Comparison of ENCODE assay signal across 8 cellular contexts in genomic region chr1:201481761-201482493, GRCh38. TPM values are rescaled to one million over a fixed set of nuclear protein-coding genes. Genes with fewer than 3 reads are reported as not detected.
DNase-seq lines count a peak whose midpoint lies in the region; ATAC-seq and TF ChIP-seq lines count a peak whose summit lies in the region.

No MANE protein-coding gene starts in this region.

- no peaks in the 10 kb centered on the region for H3K9me3 Mint-ChIP-seq in activated CD4-positive, alpha-beta memory T cell treated with anti-CD3 and anti-CD28 coated beads for 36 hours

- H3K36me3 ChIP-seq in lower lobe of right lung = peaks cover 39% of the 10 kb centered on the region

- H3K27me3 ChIP-seq in lower lobe of right lung (ENCODE audit: low read depth) = no peaks in the 10 kb centered on the region

- POLR2A ChIA-PET in activated CD4-positive, alpha-beta memory T cell treated with anti-CD3 and anti-CD28 coated beads for 36 hours (lab: Charles Lee) = interaction anchor here (0.9 to 3.4 kb wide), 3 partner anchors 13 to 34 kb away, joined by 4 to 10 read pairs (median 4); partner anchors contain the start of gene PHLDA3

- DNase-seq in C1 segment of cervical spinal cord (lab: John Stamatoyannopoulos, UW) (peak in 13 of 14 donors; percentile 9 to 92 (median 78)), NCI-H69 (lab: John Stamatoyannopoulos, UW) (peak; percentile 89), ecto neural progenitor cell (ENCODE audit: low spot score) (peak; percentile 93), lower lobe of right lung (peak; percentile 90)
- DNase-seq in activated CD4-positive, alpha-beta memory T cell treated with anti-CD3 and anti-CD28 coated beads for 36 hours = peak; percentile 87
- DNase-seq in stimulated activated CD4-positive, alpha-beta T cell treated with anti-CD3 and anti-CD28 coated beads, TNF-alpha, amount 100 ng/mL, for 4 hours (ENCODE audit: low read depth in 3 of 3) = peak; percentile 63 to 70 (median 68)

- peak; percentile 72 for ATAC-seq in GM19324 (IDR thresholded peaks at IDR 0.05; ENCODE audit: low FRiP score, unreplicated experiment)
- ATAC-seq in HG03439 (IDR thresholded peaks at IDR 0.05; ENCODE audit: unreplicated experiment) = peak; percentile 73
- ATAC-seq in lower lobe of right lung = peak; percentile 87 to 91

- H3K9me3 ChIP-seq in lower lobe of right lung = no peaks in the 10 kb centered on the region

- H3K27ac ChIP-seq in lower lobe of right lung = no peak overlapping the region

- TF ChIP-seq CTCF in lower lobe of right lung (IDR thresholded peaks at IDR 0.05) = peak; percentile 96

- peak overlapping the region; percentile 35 for H3K4me3 Mint-ChIP-seq in activated CD4-positive, alpha-beta memory T cell treated with anti-CD3 and anti-CD28 coated beads for 36 hours

- CTCF ChIA-PET in activated CD4-positive, alpha-beta memory T cell treated with anti-CD3 and anti-CD28 coated beads for 36 hours (lab: Charles Lee) = interaction anchor here (0.6 to 6.7 kb wide), 27 partner anchors 10 to 1300 kb away, joined by 3 to 291 read pairs (median 9); partner anchors contain the start of genes CSRP1 and PHLDA3

- peaks cover 22% of the 10 kb centered on the region for H3K4me1 Mint-ChIP-seq in activated CD4-positive, alpha-beta memory T cell treated with anti-CD3 and anti-CD28 coated beads for 36 hours (ENCODE audit: low read depth)

- H3K4me1 ChIP-seq in lower lobe of right lung = peaks cover 35% of the 10 kb centered on the region

- no peak overlapping the region for H3K27ac Mint-ChIP-seq in activated CD4-positive, alpha-beta memory T cell treated with anti-CD3 and anti-CD28 coated beads for 36 hours

- peaks cover 3% of the 10 kb centered on the region for H3K36me3 Mint-ChIP-seq in activated CD4-positive, alpha-beta memory T cell treated with anti-CD3 and anti-CD28 coated beads for 36 hours

- peak overlapping the region; percentile 50 for H3K4me3 ChIP-seq in lower lobe of right lung

- intact Hi-C loops in activated CD4-positive, alpha-beta memory T cell treated with anti-CD3 and anti-CD28 coated beads for 36 hours (cut with micrococcal nuclease) = loop anchor here (1.0 to 2.0 kb wide), 2 partner anchors 31 to 45 kb away; no protein-coding TSS in a partner anchor
- intact Hi-C loops in lower lobe of right lung (cut with DNase I) = loop anchor here (5.0 kb wide), 1 partner anchor 35 kb away; no protein-coding TSS in a partner anchor

- peaks cover 10% of the 10 kb centered on the region for H3K27me3 Mint-ChIP-seq in activated CD4-positive, alpha-beta memory T cell treated with anti-CD3 and anti-CD28 coated beads for 36 hours

RNA-seq across cellular contexts. Expression of gene PHLDA3, which starts 12.9 kb away (rescaled TPM):
- total RNA-seq in activated CD4-positive, alpha-beta memory T cell treated with anti-CD3 and anti-CD28 coated beads for 36 hours = 1 to 10 TPM; 3.4 to 4.1 TPM
- total RNA-seq in lower lobe of right lung = 97.1 TPM

RNA-seq across cellular contexts. Expression of gene CSRP1, which starts 25.0 kb away (rescaled TPM):
- total RNA-seq in activated CD4-positive, alpha-beta memory T cell treated with anti-CD3 and anti-CD28 coated beads for 36 hours = 10 to 100 TPM; 48.4 to 51.8 TPM
- 185 TPM for total RNA-seq in lower lobe of right lung

RNA-seq across cellular contexts. Expression of gene NAV1, which starts 57.0 kb away (rescaled TPM):
- 1 to 10 TPM; 2.2 to 2.6 TPM for total RNA-seq in activated CD4-positive, alpha-beta memory T cell treated with anti-CD3 and anti-CD28 coated beads for 36 hours
- 24.5 TPM for total RNA-seq in lower lobe of right lung

Comparison
In these comparisons a context has a peak if more than half of its experiments do, and no peak if none do; other contexts are left out.
1. RNA of gene PHLDA3, which starts 12.9 kb away (total RNA-seq): 97.1 TPM in lower lobe of right lung (single experiment); 3.4 to 4.1 TPM in activated CD4-positive, alpha-beta memory T cell treated with anti-CD3 and anti-CD28 coated beads for 36 hours; every median in the first group is over 10 times any median in the second.
2. Peak in every context shown above with its lines, with median percentiles within 50 percentile points of each other: DNase-seq and ATAC-seq.